Comparison of ENCODE assay signal across 13 cellular contexts in genomic region chr13:110957931-110958330, GRCh38. TPM values are rescaled to one million over a fixed set of nuclear protein-coding genes. Genes with fewer than 3 reads are reported as not detected.
DNase-seq lines count a peak whose midpoint lies in the region; TF ChIP-seq lines count a peak whose summit lies in the region.
"Had no signal": no experiment of that assay in that cellular context is flagged by ENCODE, and none has a peak within 500 bp of the region (broad histone marks: within the 10 kb centered on the region; RNA-seq: fewer than 3 reads in every experiment).

No MANE protein-coding gene starts in this region.

- DNase-seq in Calu3 (no peak), PC-9 (no peak), progenitor cell of endocrine pancreas (ENCODE audit: low spot score, unreplicated experiment) (no peak), lower leg skin (ENCODE audit: low spot score in 2 of 2) (no peak), NCI-H748 treated with DMSO at 0.1 percent for 48 hours (lab: John Stamatoyannopoulos, UW) (no peak), NCI-H510A (lab: John Stamatoyannopoulos, UW) (no peak)
- DNase-seq: CD4-positive, alpha-beta memory T cell; GF-D8; KG1 had no signal

- POLR2A ChIA-PET in PC-9 (lab: Charles Lee; ENCODE audit: unreplicated experiment): no interaction called here

- H3K4me3 Mint-ChIP-seq in Calu3 (ENCODE audit: low read depth, unreplicated experiment) (no peak overlapping the region), progenitor cell of endocrine pancreas (ENCODE audit: low read depth) (no peak overlapping the region)
- H3K4me3 Mint-ChIP-seq: B cell; CD4-positive, alpha-beta memory T cell had no signal

- H3F3A ChIP-seq in PC-9 (ENCODE audit: insufficient read depth, low read depth): peaks cover 6% of the 10 kb centered on the region; the same call in 1 of the 2 replicates

- no peaks in the 10 kb centered on the region for H3K79me2 ChIP-seq in PC-9 (ENCODE audit: low read depth)

- intact Hi-C loops in Calu3 (cut with micrococcal nuclease; ENCODE audit: unreplicated experiment) (no loop called here), PC-9 (cut with micrococcal nuclease; ENCODE audit: unreplicated experiment) (no loop called here), lower leg skin (cut with DNase I; ENCODE audit: low total_unique reads) (no loop called here)

- H3K36me3 ChIP-seq in PC-9 (ENCODE audit: low read depth): 0 out of 2 replicates have a peak, but pooled peaks cover 2% of the 10 kb centered on the region

- no peaks in the 10 kb centered on the region for H3K27me3 Mint-ChIP-seq in Calu3 (ENCODE audit: unreplicated experiment)
- peaks cover 2% of the 10 kb centered on the region for H3K27me3 Mint-ChIP-seq in progenitor cell of endocrine pancreas

- no peaks in the 10 kb centered on the region for H3K9me2 ChIP-seq in PC-9 (ENCODE audit: insufficient read depth)

- peak overlapping the region; percentile 70; the same call in 1 of the 2 replicates for H3K27ac ChIP-seq in PC-9
- H3K27ac ChIP-seq: C4-2B, GM23248 had no signal

- H3K27ac Mint-ChIP-seq in Calu3 (ENCODE audit: unreplicated experiment) (peak overlapping the region; percentile 75), progenitor cell of endocrine pancreas (peak overlapping the region; percentile 69)
- H3K27ac Mint-ChIP-seq: B cell; CD4-positive, alpha-beta memory T cell had no signal

- no TSS peak for BruUV-seq in Calu3 (replicated peaks; lab: Mats Ljungman, UMichigan)
- no TSS peak for BruUV-seq in PC-9 (replicated peaks; lab: Mats Ljungman, UMichigan)

- no peaks in the 10 kb centered on the region for H3K27me3 ChIP-seq in PC-9 (ENCODE audit: insufficient read depth, low read depth)

- H3K9me3 Mint-ChIP-seq in Calu3 (ENCODE audit: low read depth, unreplicated experiment) (no peaks in the 10 kb centered on the region), progenitor cell of endocrine pancreas (ENCODE audit: low read depth) (peaks cover 21% of the 10 kb centered on the region)

- peaks cover 29% of the 10 kb centered on the region for H3K9me3 ChIP-seq in PC-9 (ENCODE audit: insufficient read depth, low read depth)
- H3K9me3 ChIP-seq in iPS-18c (ENCODE audit: control insufficient read depth, insufficient read depth, low read length): no peaks in the 10 kb centered on the region

- WGBS in lower leg skin, 2 donors: 97 to 99% methylated on average over 6 of the region's 6 CpGs

- TF ChIP-seq POLR2A in lower leg skin (IDR thresholded peaks at IDR 0.05): no peak

- no peak overlapping the region for H2AFZ ChIP-seq in PC-9
- H2AFZ ChIP-seq: GM23248 had no signal

- H3K4me2 ChIP-seq in PC-9: no peak overlapping the region

- H3K4me3 ChIP-seq in PC-9 (no peak overlapping the region), iPS-18c (ENCODE audit: insufficient read depth, low read depth, low read length) (peak overlapping the region; percentile 20; the same call in 1 of the 2 replicates), lower leg skin (ENCODE audit: low read depth, poor library complexity, severe bottlenecking) (no peak overlapping the region)
- H3K4me3 ChIP-seq: GM23248 had no signal

- H4K20me1 ChIP-seq in PC-9 (ENCODE audit: insufficient read depth): no peaks in the 10 kb centered on the region

- TF ChIP-seq CTCF in Calu3 (IDR thresholded peaks at IDR 0.05; ENCODE audit: unreplicated experiment) (no peak), PC-9 (conservative IDR thresholded peaks at IDR 0.05) (no peak), progenitor cell of endocrine pancreas (IDR thresholded peaks at IDR 0.05; ENCODE audit: unreplicated experiment) (no peak), lower leg skin (IDR thresholded peaks at IDR 0.05) (no peak)

- H3K36me3 Mint-ChIP-seq in Calu3 (ENCODE audit: insufficient read depth, unreplicated experiment) (peaks cover 15% of the 10 kb centered on the region), progenitor cell of endocrine pancreas (ENCODE audit: insufficient read depth) (peaks cover 3% of the 10 kb centered on the region)
- H3K36me3 Mint-ChIP-seq: CD4-positive, alpha-beta memory T cell had no signal

- H3K4me1 ChIP-seq in PC-9 (replicated peaks; ENCODE audit: insufficient read depth): peaks cover 17% of the 10 kb centered on the region

- no peaks in the 10 kb centered on the region for H3K4me1 Mint-ChIP-seq in Calu3 (ENCODE audit: low read depth, unreplicated experiment)
- peaks cover 4% of the 10 kb centered on the region for H3K4me1 Mint-ChIP-seq in progenitor cell of endocrine pancreas (ENCODE audit: low read depth)
- H3K4me1 Mint-ChIP-seq: B cell; CD4-positive, alpha-beta memory T cell had no signal

- CTCF ChIA-PET in Calu3 (lab: Charles Lee): no interaction called here
- CTCF ChIA-PET in PC-9 (lab: Charles Lee): interaction anchor here (0.5 kb wide), 1 partner anchor 37 kb away, joined by 10 read pairs; no protein-coding TSS in a partner anchor

RNA-seq across cellular contexts. Expression of gene ANKRD10, which starts 43.1 kb away (rescaled TPM):
- total RNA-seq in Calu3 (2022) (109 and 120 TPM in 2 replicates), PC-9 (2021) (154 and 155 TPM in 2 replicates), progenitor cell of endocrine pancreas (228 and 235 TPM in 2 replicates), lower leg skin (10 to 100 TPM; 37.3 to 51.8 (median 46.9) TPM)
